Comparison of ENCODE assay signal across 13 cellular contexts in the genomic region with DNA sequence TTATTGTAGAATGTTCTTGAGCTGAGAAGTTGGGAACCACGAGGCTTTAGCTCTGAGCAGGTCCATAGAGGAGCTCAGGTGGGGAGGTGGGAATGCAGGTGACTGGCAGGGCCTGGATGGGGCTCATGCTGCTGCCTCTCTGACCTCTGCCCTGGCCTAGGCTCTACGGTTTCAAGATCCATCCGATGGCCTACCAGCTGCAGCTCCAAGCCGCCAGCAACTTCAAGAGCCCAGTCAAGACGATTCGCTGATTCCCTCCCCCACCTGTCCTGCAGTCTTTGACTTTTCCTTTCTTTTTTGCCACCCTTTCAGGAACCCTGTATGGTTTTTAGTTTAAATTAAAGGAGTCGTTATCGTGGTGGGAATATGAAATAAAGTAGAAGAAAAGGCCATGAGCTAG. TPM values are rescaled to one million over a fixed set of nuclear protein-coding genes. Genes with fewer than 3 reads are reported as not detected.
DNase-seq lines count a peak whose midpoint lies in the region; ATAC-seq and TF ChIP-seq lines count a peak whose summit lies in the region.
"Had no signal": no experiment of that assay in that cellular context is flagged by ENCODE, and none has a peak within 500 bp of the region (broad histone marks: within the 10 kb centered on the region; RNA-seq: fewer than 3 reads in every experiment).

A gene with protein sequence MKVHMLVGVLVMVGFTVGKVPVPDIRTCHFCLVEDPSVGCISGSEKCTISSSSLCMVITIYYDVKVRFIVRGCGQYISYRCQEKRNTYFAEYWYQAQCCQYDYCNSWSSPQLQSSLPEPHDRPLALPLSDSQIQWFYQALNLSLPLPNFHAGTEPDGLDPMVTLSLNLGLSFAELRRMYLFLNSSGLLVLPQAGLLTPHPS (plus strand): TSS at position 301 of the 400 bp plus-strand sequence. CDS start 975 bp downstream, outside the sequence.

- H3K27me3 ChIP-seq in CD4-positive, alpha-beta memory T cell (ENCODE audit: insufficient read depth, low read length) = no peaks in the 10 kb centered on the region
- no peaks in the 10 kb centered on the region for H3K27me3 ChIP-seq in ascending aorta
- H3K27me3 ChIP-seq: colonic mucosa, MG63, neutrophil had no signal

- H3K36me3 ChIP-seq in CD4-positive, alpha-beta memory T cell (ENCODE audit: insufficient read depth, low read length) = peaks cover 66% of the 10 kb centered on the region
- H3K36me3 ChIP-seq in ascending aorta = peaks cover 61 to 67% of the 10 kb centered on the region in 2 donors

- H3K4me3 Mint-ChIP-seq in CD4-positive, alpha-beta memory T cell = peak within 1 kb of the TSS in 1 of 8 donors; percentile 39
- H3K4me3 Mint-ChIP-seq in HFFc6 = no peak within 1 kb of the TSS
- H3K4me3 Mint-ChIP-seq in osteocyte (ENCODE audit: unreplicated experiment) = no peak within 1 kb of the TSS

- intact Hi-C loops in CD4-positive, alpha-beta memory T cell (cut with micrococcal nuclease) = loop anchor here (5.0 to 10.0 kb wide), 2 partner anchors 228 to 1535 kb away; a partner anchor contains a TSS
- intact Hi-C loops in ascending aorta (cut with DNase I) = loop anchor here (5.0 to 10.0 kb wide), 4 partner anchors 163 to 1645 kb away; a partner anchor contains a TSS

- H3K9me3 Mint-ChIP-seq in CD4-positive, alpha-beta memory T cell = no peaks in the 10 kb centered on the region
- H3K9me3 Mint-ChIP-seq in HFFc6 (no peaks in the 10 kb centered on the region), osteocyte (ENCODE audit: unreplicated experiment) (no peaks in the 10 kb centered on the region)

- no peak for DNase-seq in CD4-positive, alpha-beta memory T cell
- no peak for DNase-seq in HFFc6
- DNase-seq in ascending aorta (ENCODE audit: low spot score in 2 of 2) = no peak
- no peak for DNase-seq in osteocyte (ENCODE audit: extremely low spot score, unreplicated experiment)
- DNase-seq in GM10266 (ENCODE audit: extremely low spot score) = no peak
- no peak for DNase-seq in amygdala (lab: John Stamatoyannopoulos, UW)
- DNase-seq: colonic mucosa, HCEC 1CT, left ventricle myocardium superior, MG63 had no signal

- H3K4me3 ChIP-seq in CD4-positive, alpha-beta memory T cell (ENCODE audit: low read length in 2 of 2) = no peak within 1 kb of the TSS
- no peak within 1 kb of the TSS for H3K4me3 ChIP-seq in ascending aorta
- H3K4me3 ChIP-seq: colonic mucosa, MG63, smooth muscle cell had no signal

- H3K27ac Mint-ChIP-seq in CD4-positive, alpha-beta memory T cell = peak within 1 kb of the TSS; percentile 13 to 70 (median 57)
- peak within 1 kb of the TSS; percentile 31 for H3K27ac Mint-ChIP-seq in HFFc6
- no peak within 1 kb of the TSS for H3K27ac Mint-ChIP-seq in osteocyte (ENCODE audit: unreplicated experiment)

- POLR2A ChIA-PET in CD4-positive, alpha-beta memory T cell (lab: Charles Lee; ENCODE audit: partially characterized antibody) = interaction anchor here (3.3 kb wide), 1 partner anchor 18 kb away, joined by 16 read pairs; a partner anchor contains a TSS

- CTCF ChIA-PET in CD4-positive, alpha-beta memory T cell (lab: Charles Lee; ENCODE audit: partially characterized antibody) = interaction anchor here (2.5 kb wide), 1 partner anchor 11 kb away, joined by 8 read pairs; a partner anchor contains a TSS

- H3K9me3 ChIP-seq in CD4-positive, alpha-beta memory T cell (ENCODE audit: control insufficient read depth in 1 of 2, low read length in 2 of 2) = no peaks in the 10 kb centered on the region
- no peaks in the 10 kb centered on the region for H3K9me3 ChIP-seq in ascending aorta
- H3K9me3 ChIP-seq: colonic mucosa, MG63, neutrophil had no signal

- peaks cover 14 to 32% (median 23%) of the 10 kb centered on the region in 4 donors for H3K4me1 Mint-ChIP-seq in CD4-positive, alpha-beta memory T cell
- H3K4me1 Mint-ChIP-seq in HFFc6 (ENCODE audit: low read depth) (peaks cover 40% of the 10 kb centered on the region), osteocyte (ENCODE audit: unreplicated experiment) (peaks cover 15% of the 10 kb centered on the region)

- TF ChIP-seq CTCF in HFFc6 (IDR thresholded peaks at IDR 0.05) (no peak), ascending aorta (IDR thresholded peaks at IDR 0.05) (no peak), osteocyte (IDR thresholded peaks at IDR 0.05) (no peak), GM10266 (IDR thresholded peaks at IDR 0.05; ENCODE audit: control insufficient read depth, insufficient read depth, low read depth, missing control alignments) (no peak)

- peaks cover 29% of the 10 kb centered on the region for H3K4me1 ChIP-seq in CD4-positive, alpha-beta memory T cell (ENCODE audit: insufficient read depth, low read length)
- H3K4me1 ChIP-seq in ascending aorta = peaks cover 5 to 12% of the 10 kb centered on the region in 2 donors

- peaks cover 47 to 68% of the 10 kb centered on the region in 2 donors for H3K36me3 Mint-ChIP-seq in CD4-positive, alpha-beta memory T cell
- H3K36me3 Mint-ChIP-seq in HFFc6 (ENCODE audit: low read depth) (peaks cover 57% of the 10 kb centered on the region), osteocyte (ENCODE audit: unreplicated experiment) (peaks cover 32% of the 10 kb centered on the region)

- no peak for ATAC-seq in HG03378 (IDR thresholded peaks at IDR 0.05; ENCODE audit: unreplicated experiment)
- ATAC-seq: left ventricle myocardium superior had no signal

- no peak within 1 kb of the TSS for H3K27ac ChIP-seq in CD4-positive, alpha-beta memory T cell (ENCODE audit: low read depth, low read length)
- no peak within 1 kb of the TSS for H3K27ac ChIP-seq in ascending aorta
- H3K27ac ChIP-seq: colonic mucosa, neutrophil had no signal

- no peaks in the 10 kb centered on the region for H3K27me3 Mint-ChIP-seq in CD4-positive, alpha-beta memory T cell
- H3K27me3 Mint-ChIP-seq in HFFc6 (ENCODE audit: insufficient read depth) (peaks cover 8% of the 10 kb centered on the region), osteocyte (ENCODE audit: unreplicated experiment) (no peaks in the 10 kb centered on the region)

RNA-seq across cellular contexts. Expression of the gene that starts here (rescaled TPM):
- 10 to 100 TPM; 39.3 to 39.8 TPM for total RNA-seq in CD4-positive, alpha-beta memory T cell
- under 1 TPM in 1 of 2 donors, not detected in 1; 0.98 TPM for polyA plus RNA-seq in CD4-positive, alpha-beta memory T cell
- total RNA-seq in HFFc6 (2021; fragmentation: NEBNext Ultra II Directional; extraction: Animal tissue kit (Norgen Biotek cat#: 25700)) = 1 to 10 TPM; 4.6 to 6.0 (median 5.3) TPM
- total RNA-seq in ascending aorta = 24.1 TPM
- total RNA-seq in osteocyte = 14.0 and 17.6 TPM in 2 replicates
